1 cellular context compared by ENCODE assay signal in genomic region chr4:79198886-79199591, GRCh38.
TF ChIP-seq lines count a peak whose summit lies in the region.

No MANE protein-coding gene starts in this region.

TF ChIP-seq in K562, 482 proteins besides CTCF, POLR2A, EP300 and RAD21 (continued from another document and continues in another):
- no peak for TF ChIP-seq ATF4 (CRISPR knock-in tag; IDR thresholded peaks at IDR 0.05)
- peak; percentile 81 for TF ChIP-seq SMARCE1 (IDR thresholded peaks at IDR 0.05)
- no peak for TF ChIP-seq ZNF707 (CRISPR knock-in tag; conservative IDR thresholded peaks at IDR 0.05)
- TF ChIP-seq ZBTB26 (CRISPR knock-in tag; IDR thresholded peaks at IDR 0.05), result no peak
- peak; percentile 84 for TF ChIP-seq JUND (IDR thresholded peaks at IDR 0.05; ENCODE audit: borderline replicate concordance, low read depth, low read length)
- TF ChIP-seq JUND (tag; IDR thresholded peaks at IDR 0.05; ENCODE audit: borderline replicate concordance, low read depth, low read length), result peak; percentile 73; the same call in 2 of the 3 replicates
- no peak for TF ChIP-seq PRDM10 (IDR thresholded peaks at IDR 0.05; ENCODE audit: partially characterized antibody)
- no peak for TF ChIP-seq GTF3C2 (IDR thresholded peaks at IDR 0.05; ENCODE audit: borderline replicate concordance, extremely low read depth, insufficient read length)
- no peak for TF ChIP-seq ZNF699 (CRISPR knock-in tag; IDR thresholded peaks at IDR 0.05; ENCODE audit: insufficient replicate concordance)
- TF ChIP-seq EHMT2 (IDR thresholded peaks at IDR 0.05), result no peak
- TF ChIP-seq ZNF79 (CRISPR knock-in tag; IDR thresholded peaks at IDR 0.05; ENCODE audit: low read depth), result no peak
- no peak for TF ChIP-seq ARNT (IDR thresholded peaks at IDR 0.05)
- TF ChIP-seq ZNF263 (CRISPR knock-in tag; IDR thresholded peaks at IDR 0.05; ENCODE audit: borderline replicate concordance), result no peak
- TF ChIP-seq PBX2 (CRISPR knock-in tag; IDR thresholded peaks at IDR 0.05; ENCODE audit: low read depth), result no peak
- TF ChIP-seq PBX2 (tag; conservative IDR thresholded peaks at IDR 0.05; ENCODE audit: low read depth), result no peak
- TF ChIP-seq TEAD4 (IDR thresholded peaks at IDR 0.05; ENCODE audit: low read length), result peak; percentile 96
- no peak for TF ChIP-seq TEAD4 (CRISPR knock-in tag; IDR thresholded peaks at IDR 0.05; ENCODE audit: borderline replicate concordance)
- no peak for TF ChIP-seq HSF4 (CRISPR knock-in tag; IDR thresholded peaks at IDR 0.05; ENCODE audit: borderline replicate concordance)
- peak; percentile 50; the same call in 1 of the 2 replicates for TF ChIP-seq ESRRA (IDR thresholded peaks at IDR 0.05; ENCODE audit: borderline replicate concordance, low read depth)
- TF ChIP-seq CBFA2T3 (IDR thresholded peaks at IDR 0.05), result peak; percentile 93
- TF ChIP-seq DDX20 (tag; IDR thresholded peaks at IDR 0.05; ENCODE audit: low read depth), result no peak
- TF ChIP-seq, protein P1, sequence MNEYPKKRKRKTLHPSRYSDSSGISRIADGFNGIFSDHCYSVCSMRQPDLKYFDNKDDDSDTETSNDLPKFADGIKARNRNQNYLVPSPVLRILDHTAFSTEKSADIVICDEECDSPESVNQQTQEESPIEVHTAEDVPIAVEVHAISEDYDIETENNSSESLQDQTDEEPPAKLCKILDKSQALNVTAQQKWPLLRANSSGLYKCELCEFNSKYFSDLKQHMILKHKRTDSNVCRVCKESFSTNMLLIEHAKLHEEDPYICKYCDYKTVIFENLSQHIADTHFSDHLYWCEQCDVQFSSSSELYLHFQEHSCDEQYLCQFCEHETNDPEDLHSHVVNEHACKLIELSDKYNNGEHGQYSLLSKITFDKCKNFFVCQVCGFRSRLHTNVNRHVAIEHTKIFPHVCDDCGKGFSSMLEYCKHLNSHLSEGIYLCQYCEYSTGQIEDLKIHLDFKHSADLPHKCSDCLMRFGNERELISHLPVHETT (CRISPR knock-in tag; conservative IDR thresholded peaks at IDR 0.05 in 1 of 2, IDR thresholded peaks at IDR 0.05 in 1 of 2), result no peak
- no peak for TF ChIP-seq ZNF134 (CRISPR knock-in tag; conservative IDR thresholded peaks at IDR 0.05)
- TF ChIP-seq HOXB6 (CRISPR knock-in tag; IDR thresholded peaks at IDR 0.05; ENCODE audit: borderline replicate concordance), result no peak
- TF ChIP-seq HMG20B (CRISPR knock-in tag; IDR thresholded peaks at IDR 0.05), result no peak
- TF ChIP-seq SREBF2 (CRISPR knock-in tag; IDR thresholded peaks at IDR 0.05), result no peak
- no peak for TF ChIP-seq ZNF764 (CRISPR knock-in tag; IDR thresholded peaks at IDR 0.05; ENCODE audit: low read depth)
- TF ChIP-seq, protein P2, sequence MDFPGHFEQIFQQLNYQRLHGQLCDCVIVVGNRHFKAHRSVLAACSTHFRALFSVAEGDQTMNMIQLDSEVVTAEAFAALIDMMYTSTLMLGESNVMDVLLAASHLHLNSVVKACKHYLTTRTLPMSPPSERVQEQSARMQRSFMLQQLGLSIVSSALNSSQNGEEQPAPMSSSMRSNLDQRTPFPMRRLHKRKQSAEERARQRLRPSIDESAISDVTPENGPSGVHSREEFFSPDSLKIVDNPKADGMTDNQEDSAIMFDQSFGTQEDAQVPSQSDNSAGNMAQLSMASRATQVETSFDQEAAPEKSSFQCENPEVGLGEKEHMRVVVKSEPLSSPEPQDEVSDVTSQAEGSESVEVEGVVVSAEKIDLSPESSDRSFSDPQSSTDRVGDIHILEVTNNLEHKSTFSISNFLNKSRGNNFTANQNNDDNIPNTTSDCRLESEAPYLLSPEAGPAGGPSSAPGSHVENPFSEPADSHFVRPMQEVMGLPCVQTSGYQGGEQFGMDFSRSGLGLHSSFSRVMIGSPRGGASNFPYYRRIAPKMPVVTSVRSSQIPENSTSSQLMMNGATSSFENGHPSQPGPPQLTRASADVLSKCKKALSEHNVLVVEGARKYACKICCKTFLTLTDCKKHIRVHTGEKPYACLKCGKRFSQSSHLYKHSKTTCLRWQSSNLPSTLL (IDR thresholded peaks at IDR 0.05), result no peak
- no peak for TF ChIP-seq ZNF586 (CRISPR knock-in tag; conservative IDR thresholded peaks at IDR 0.05)
- no peak for TF ChIP-seq MCM7 (IDR thresholded peaks at IDR 0.05)
- no peak for TF ChIP-seq PHB (CRISPR knock-in tag; IDR thresholded peaks at IDR 0.05)
- no peak for TF ChIP-seq CBX3 (IDR thresholded peaks at IDR 0.05; ENCODE audit: borderline replicate concordance in 1 of 2, low read length in 2 of 2)
- TF ChIP-seq ETV6 (IDR thresholded peaks at IDR 0.05; ENCODE audit: borderline replicate concordance in 1 of 2, low read depth in 2 of 2, low read length in 1 of 2), result no peak
- TF ChIP-seq ETV6 (CRISPR knock-in tag; IDR thresholded peaks at IDR 0.05; ENCODE audit: borderline replicate concordance), result no peak
- TF ChIP-seq POLR2AphosphoS2 (IDR thresholded peaks at IDR 0.05; ENCODE audit: low read length), result no peak
- TF ChIP-seq CREB1 (IDR thresholded peaks at IDR 0.05), result 0 out of 2 replicates have a peak, but pooled peaks have one; percentile 24
- no peak for TF ChIP-seq CREB1 (CRISPR knock-in tag; IDR thresholded peaks at IDR 0.05)
- TF ChIP-seq, protein P3, sequence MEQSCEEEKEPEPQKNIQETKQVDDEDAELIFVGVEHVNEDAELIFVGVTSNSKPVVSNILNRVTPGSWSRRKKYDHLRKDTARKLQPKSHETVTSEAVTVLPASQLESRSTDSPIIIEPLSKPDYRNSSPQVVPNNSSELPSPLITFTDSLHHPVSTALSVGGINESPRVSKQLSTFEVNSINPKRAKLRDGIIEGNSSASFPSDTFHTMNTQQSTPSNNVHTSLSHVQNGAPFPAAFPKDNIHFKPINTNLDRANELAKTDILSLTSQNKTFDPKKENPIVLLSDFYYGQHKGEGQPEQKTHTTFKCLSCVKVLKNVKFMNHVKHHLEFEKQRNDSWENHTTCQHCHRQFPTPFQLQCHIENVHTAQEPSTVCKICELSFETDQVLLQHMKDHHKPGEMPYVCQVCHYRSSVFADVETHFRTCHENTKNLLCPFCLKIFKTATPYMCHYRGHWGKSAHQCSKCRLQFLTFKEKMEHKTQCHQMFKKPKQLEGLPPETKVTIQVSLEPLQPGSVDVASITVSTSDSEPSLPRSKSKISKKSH (CRISPR knock-in tag; IDR thresholded peaks at IDR 0.05), result no peak
- TF ChIP-seq PTBP1 (IDR thresholded peaks at IDR 0.05; ENCODE audit: low read depth, low read length), result no peak
- no peak for TF ChIP-seq MCM2 (IDR thresholded peaks at IDR 0.05; ENCODE audit: low read depth)
- TF ChIP-seq, protein P4, sequence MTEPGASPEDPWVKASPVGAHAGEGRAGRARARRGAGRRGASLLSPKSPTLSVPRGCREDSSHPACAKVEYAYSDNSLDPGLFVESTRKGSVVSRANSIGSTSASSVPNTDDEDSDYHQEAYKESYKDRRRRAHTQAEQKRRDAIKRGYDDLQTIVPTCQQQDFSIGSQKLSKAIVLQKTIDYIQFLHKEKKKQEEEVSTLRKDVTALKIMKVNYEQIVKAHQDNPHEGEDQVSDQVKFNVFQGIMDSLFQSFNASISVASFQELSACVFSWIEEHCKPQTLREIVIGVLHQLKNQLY (CRISPR knock-in tag; conservative IDR thresholded peaks at IDR 0.05), result no peak
- TF ChIP-seq GATAD2B (IDR thresholded peaks at IDR 0.05; ENCODE audit: borderline replicate concordance), result peak; percentile 18; the same call in 1 of the 2 replicates
- TF ChIP-seq RAD51 (IDR thresholded peaks at IDR 0.05; ENCODE audit: borderline replicate concordance, low read depth), result no peak
- TF ChIP-seq NR0B1 (IDR thresholded peaks at IDR 0.05; ENCODE audit: partially characterized antibody), result no peak
- TF ChIP-seq HDAC6 (IDR thresholded peaks at IDR 0.05; ENCODE audit: low read depth, low read length), result no peak
- TF ChIP-seq ZNF133 (CRISPR knock-in tag; IDR thresholded peaks at IDR 0.05), result no peak
